Comparison of ENCODE assay signal across 1 cellular context in the genomic region with DNA sequence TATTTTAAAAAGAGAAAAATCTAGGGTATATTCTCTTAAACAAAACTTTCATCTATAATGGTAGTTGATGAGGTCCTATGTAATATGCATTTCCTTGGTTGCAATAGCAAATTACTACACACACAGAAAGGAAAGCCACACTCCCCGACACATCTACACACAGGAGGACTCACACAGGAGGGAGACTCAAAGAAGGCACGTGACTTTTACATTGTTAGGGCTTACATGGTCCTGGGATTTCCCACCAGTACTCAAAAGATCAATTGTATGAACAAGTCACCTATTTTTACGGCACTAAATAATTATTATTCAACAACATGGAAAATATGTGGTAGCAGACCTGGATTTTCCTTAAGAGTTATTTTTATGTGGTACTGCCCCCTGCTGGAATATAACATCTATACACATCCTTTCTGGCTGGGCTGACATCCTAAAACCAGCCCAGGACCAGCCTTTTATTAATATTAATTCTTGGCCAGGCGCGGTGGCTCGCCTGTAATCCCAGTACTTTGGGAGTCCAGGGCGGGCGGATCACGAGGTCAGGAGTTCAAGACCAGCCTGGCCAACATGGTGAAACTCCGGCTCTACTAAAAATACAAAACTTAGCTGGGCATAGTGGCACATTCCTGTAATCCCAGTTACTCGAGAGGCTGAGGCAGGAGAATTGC.
TF ChIP-seq lines count a peak whose summit lies in the region.

No MANE protein-coding gene starts in this region.

TF ChIP-seq in K562, 482 proteins besides CTCF, POLR2A, EP300 and RAD21 (continued from another document):
- TF ChIP-seq, protein P1, sequence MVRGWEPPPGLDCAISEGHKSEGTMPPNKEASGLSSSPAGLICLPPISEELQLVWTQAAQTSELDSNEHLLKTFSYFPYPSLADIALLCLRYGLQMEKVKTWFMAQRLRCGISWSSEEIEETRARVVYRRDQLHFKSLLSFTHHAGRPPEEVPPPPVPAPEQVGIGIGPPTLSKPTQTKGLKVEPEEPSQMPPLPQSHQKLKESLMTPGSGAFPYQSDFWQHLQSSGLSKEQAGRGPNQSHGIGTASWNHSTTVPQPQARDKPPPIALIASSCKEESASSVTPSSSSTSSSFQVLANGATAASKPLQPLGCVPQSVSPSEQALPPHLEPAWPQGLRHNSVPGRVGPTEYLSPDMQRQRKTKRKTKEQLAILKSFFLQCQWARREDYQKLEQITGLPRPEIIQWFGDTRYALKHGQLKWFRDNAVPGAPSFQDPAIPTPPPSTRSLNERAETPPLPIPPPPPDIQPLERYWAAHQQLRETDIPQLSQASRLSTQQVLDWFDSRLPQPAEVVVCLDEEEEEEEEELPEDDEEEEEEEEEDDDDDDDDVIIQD (CRISPR knock-in tag; IDR thresholded peaks at IDR 0.05): no peak
- TF ChIP-seq SMC3 (conservative IDR thresholded peaks at IDR 0.05; ENCODE audit: insufficient read depth, low read depth, low read length): peak; percentile 63; the same call in 1 of the 2 replicates
- TF ChIP-seq ETS2 (tag; IDR thresholded peaks at IDR 0.05; ENCODE audit: borderline replicate concordance, poor library complexity, severe bottlenecking): no peak
- TF ChIP-seq SMARCA5 (IDR thresholded peaks at IDR 0.05): no peak
- TF ChIP-seq, protein P2, sequence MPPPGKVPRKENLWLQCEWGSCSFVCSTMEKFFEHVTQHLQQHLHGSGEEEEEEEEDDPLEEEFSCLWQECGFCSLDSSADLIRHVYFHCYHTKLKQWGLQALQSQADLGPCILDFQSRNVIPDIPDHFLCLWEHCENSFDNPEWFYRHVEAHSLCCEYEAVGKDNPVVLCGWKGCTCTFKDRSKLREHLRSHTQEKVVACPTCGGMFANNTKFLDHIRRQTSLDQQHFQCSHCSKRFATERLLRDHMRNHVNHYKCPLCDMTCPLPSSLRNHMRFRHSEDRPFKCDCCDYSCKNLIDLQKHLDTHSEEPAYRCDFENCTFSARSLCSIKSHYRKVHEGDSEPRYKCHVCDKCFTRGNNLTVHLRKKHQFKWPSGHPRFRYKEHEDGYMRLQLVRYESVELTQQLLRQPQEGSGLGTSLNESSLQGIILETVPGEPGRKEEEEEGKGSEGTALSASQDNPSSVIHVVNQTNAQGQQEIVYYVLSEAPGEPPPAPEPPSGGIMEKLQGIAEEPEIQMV (tag; conservative IDR thresholded peaks at IDR 0.05; ENCODE audit: low read depth): no peak
- 0 out of 2 replicates have a peak, but pooled peaks have one; percentile 41 for TF ChIP-seq RAD51 (IDR thresholded peaks at IDR 0.05; ENCODE audit: borderline replicate concordance, low read depth)
- TF ChIP-seq POLR2H (tag; IDR thresholded peaks at IDR 0.05; ENCODE audit: low read depth): no peak
- TF ChIP-seq, protein P3, sequence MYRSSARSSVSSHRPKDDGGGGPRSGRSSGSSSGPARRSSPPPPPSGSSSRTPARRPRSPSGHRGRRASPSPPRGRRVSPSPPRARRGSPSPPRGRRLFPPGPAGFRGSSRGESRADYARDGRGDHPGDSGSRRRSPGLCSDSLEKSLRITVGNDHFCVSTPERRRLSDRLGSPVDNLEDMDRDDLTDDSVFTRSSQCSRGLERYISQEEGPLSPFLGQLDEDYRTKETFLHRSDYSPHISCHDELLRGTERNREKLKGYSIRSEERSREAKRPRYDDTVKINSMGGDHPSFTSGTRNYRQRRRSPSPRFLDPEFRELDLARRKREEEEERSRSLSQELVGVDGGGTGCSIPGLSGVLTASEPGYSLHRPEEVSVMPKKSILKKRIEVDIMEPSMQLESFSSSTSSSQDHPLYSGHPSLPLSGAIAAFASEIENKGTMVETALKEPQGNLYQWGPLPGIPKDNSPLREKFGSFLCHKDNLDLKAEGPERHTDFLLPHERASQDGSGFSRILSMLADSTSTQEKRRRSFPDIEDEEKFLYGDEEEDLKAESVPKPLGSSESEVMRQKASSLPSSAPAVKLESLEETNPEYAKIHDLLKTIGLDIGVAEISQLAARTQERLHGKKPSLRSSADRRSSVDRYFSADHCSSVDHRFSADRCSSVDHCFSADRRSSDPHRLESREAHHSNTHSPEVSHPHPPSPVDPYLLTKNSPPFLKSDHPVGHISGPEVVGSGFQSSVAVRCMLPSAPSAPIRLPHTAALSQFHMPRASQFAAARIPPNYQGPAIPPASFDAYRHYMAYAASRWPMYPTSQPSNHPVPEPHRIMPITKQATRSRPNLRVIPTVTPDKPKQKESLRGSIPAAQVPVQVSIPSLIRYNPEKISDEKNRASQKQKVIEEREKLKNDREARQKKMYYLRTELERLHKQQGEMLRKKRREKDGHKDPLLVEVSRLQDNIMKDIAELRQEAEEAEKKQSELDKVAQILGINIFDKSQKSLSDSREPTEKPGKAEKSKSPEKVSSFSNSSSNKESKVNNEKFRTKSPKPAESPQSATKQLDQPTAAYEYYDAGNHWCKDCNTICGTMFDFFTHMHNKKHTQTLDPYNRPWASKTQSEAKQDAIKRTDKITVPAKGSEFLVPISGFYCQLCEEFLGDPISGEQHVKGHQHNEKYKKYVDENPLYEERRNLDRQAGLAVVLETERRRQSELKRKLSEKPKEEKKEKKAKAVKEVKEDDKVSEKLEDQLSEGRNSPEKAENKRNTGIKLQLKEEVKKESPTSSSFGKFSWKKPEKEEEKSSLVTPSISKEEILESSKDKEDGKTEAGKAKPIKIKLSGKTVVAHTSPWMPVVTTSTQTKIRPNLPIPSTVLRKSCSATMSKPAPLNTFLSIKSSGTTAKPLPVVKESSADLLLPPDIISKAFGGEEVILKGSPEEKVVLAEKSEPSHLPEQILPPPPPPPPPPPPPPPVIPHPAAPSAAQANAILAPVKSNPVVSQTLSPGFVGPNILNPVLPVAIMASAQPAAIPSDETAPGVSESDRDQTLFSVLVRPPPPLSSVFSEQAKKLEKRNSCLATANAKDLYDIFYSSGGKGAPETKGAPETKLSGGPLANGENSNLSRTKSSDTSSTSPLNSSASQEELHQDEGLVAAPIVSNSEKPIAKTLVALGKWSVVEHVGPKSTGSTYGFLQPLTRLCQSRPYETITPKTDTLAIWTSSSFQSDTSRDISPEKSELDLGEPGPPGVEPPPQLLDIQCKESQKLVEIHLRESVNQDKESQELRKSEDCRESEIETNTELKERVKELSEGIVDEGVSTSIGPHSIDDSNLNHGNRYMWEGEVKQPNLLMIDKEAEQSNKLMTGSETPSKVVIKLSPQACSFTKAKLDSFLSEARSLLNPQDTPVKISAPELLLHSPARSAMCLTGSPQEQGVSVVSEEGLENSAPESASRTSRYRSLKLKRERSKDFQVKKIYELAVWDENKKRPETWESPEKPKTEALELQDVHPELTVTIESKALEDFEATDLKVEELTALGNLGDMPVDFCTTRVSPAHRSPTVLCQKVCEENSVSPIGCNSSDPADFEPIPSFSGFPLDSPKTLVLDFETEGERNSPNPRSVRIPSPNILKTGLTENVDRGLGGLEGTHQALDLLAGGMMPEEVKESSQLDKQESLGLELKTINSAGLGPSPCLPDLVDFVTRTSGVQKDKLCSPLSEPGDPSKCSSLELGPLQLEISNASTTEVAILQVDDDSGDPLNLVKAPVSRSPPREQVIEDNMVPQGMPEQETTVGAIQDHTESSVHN (IDR thresholded peaks at IDR 0.05; ENCODE audit: borderline replicate concordance in 1 of 2, low read depth in 1 of 2): no peak
- no peak for TF ChIP-seq MYBL2 (IDR thresholded peaks at IDR 0.05; ENCODE audit: low read depth)
- no peak for TF ChIP-seq MYBL2 (CRISPR knock-in tag; IDR thresholded peaks at IDR 0.05; ENCODE audit: borderline replicate concordance)
- TF ChIP-seq, protein P4, sequence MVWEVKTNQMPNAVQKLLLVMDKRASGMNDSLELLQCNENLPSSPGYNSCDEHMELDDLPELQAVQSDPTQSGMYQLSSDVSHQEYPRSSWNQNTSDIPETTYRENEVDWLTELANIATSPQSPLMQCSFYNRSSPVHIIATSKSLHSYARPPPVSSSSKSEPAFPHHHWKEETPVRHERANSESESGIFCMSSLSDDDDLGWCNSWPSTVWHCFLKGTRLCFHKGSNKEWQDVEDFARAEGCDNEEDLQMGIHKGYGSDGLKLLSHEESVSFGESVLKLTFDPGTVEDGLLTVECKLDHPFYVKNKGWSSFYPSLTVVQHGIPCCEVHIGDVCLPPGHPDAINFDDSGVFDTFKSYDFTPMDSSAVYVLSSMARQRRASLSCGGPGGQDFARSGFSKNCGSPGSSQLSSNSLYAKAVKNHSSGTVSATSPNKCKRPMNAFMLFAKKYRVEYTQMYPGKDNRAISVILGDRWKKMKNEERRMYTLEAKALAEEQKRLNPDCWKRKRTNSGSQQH (CRISPR knock-in tag; IDR thresholded peaks at IDR 0.05): no peak
